ENCODE assay signal across 18 cellular contexts in the genomic region with DNA sequence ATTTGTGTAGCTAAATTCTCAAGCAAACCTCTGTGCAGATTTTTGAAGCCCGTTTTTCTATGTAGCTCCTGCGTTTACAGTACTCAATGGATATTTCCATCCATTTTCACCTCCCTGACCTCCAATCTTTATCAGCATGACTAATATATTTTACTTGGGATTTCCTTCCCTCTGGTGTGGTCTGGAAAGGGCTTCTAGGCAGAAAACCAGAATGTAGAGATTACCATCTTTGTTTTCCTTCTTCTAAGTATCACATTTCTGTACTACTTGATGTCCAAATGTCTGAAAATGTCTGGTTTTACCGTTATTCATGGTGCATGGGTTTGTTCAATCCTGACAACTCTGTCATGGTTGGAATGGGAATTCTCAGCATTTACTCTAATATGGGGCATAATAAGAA.
"Had no signal": no experiment of that assay in that cellular context is flagged by ENCODE, and none has a peak within 500 bp of the region (broad histone marks: within the 10 kb centered on the region; RNA-seq: fewer than 3 reads in every experiment).

No MANE protein-coding gene starts in this region.

- H2AFZ ChIP-seq: parathyroid adenoma had no signal

- H3K27me3 ChIP-seq: esophagus squamous epithelium had no signal

- DNase-seq: activated B cell treated with CpG ODN at 0.5 μM for 24 hours; activated CD4-positive, alpha-beta memory T cell treated with anti-CD3 and anti-CD28 coated beads, Interleukin-2, amount 10 ng/mL, durations not matched to agents 7 days and 5 days; activated CD4-positive, alpha-beta T cell treated with anti-CD3 and anti-CD28 coated beads for 4 hours; activated CD8-positive, alpha-beta memory T cell treated with anti-CD3 and anti-CD28 coated beads, Interleukin-2, amount 10 ng/mL, durations not matched to agents 7 days and 5 days; activated naive CD8-positive, alpha-beta T cell treated with anti-CD3 and anti-CD28 coated beads for 36 hours; effector CD4-positive, alpha-beta T cell; esophagus squamous epithelium; left cardiac atrium; natural killer cell; stimulated activated CD4-positive, alpha-beta T cell treated with anti-CD3 and anti-CD28 coated beads, Interleukin-12 subunit alpha, Interleukin-12 subunit beta, amount 100 ng/mL, for 4 hours; stimulated activated CD4-positive, alpha-beta T cell treated with anti-CD3 and anti-CD28 coated beads, Interleukin-1b, Interleukin-23, amount 100 ng/mL, for 48 hours; stimulated activated CD8-positive, alpha-beta memory T cell treated with anti-CD3 and anti-CD28 coated beads, Interleukin-4, amount 100 ng/mL, for 48 hours; stimulated activated naive CD4-positive, alpha-beta T cell; T-helper 1 cell; T-helper 9 cell had no signal

- H3K9ac ChIP-seq: parathyroid adenoma had no signal

- H3K4me3 Mint-ChIP-seq: activated B cell treated with CpG ODN at 0.5 μM for 24 hours; activated CD4-positive, alpha-beta memory T cell treated with anti-CD3 and anti-CD28 coated beads, Interleukin-2, amount 10 ng/mL, durations not matched to agents 7 days and 5 days; activated CD8-positive, alpha-beta memory T cell treated with anti-CD3 and anti-CD28 coated beads, Interleukin-2, amount 10 ng/mL, durations not matched to agents 7 days and 5 days; activated naive CD8-positive, alpha-beta T cell treated with anti-CD3 and anti-CD28 coated beads for 36 hours; central memory CD8-positive, alpha-beta T cell; natural killer cell had no signal

- H3K27ac ChIP-seq: coronary artery, esophagus squamous epithelium, parathyroid adenoma had no signal

- H3K4me1 ChIP-seq: esophagus squamous epithelium, parathyroid adenoma had no signal

- H3K36me3 Mint-ChIP-seq: activated CD8-positive, alpha-beta memory T cell treated with anti-CD3 and anti-CD28 coated beads, Interleukin-2, amount 10 ng/mL, durations not matched to agents 7 days and 5 days; activated naive CD8-positive, alpha-beta T cell treated with anti-CD3 and anti-CD28 coated beads for 36 hours; natural killer cell had no signal

- H3K27ac Mint-ChIP-seq: activated B cell treated with CpG ODN at 0.5 μM for 24 hours; activated CD4-positive, alpha-beta memory T cell treated with anti-CD3 and anti-CD28 coated beads, Interleukin-2, amount 10 ng/mL, durations not matched to agents 7 days and 5 days; activated CD8-positive, alpha-beta memory T cell treated with anti-CD3 and anti-CD28 coated beads, Interleukin-2, amount 10 ng/mL, durations not matched to agents 7 days and 5 days; activated naive CD8-positive, alpha-beta T cell treated with anti-CD3 and anti-CD28 coated beads for 36 hours; natural killer cell had no signal

- H3K9me3 Mint-ChIP-seq: activated CD4-positive, alpha-beta memory T cell treated with anti-CD3 and anti-CD28 coated beads, Interleukin-2, amount 10 ng/mL, durations not matched to agents 7 days and 5 days; activated naive CD8-positive, alpha-beta T cell treated with anti-CD3 and anti-CD28 coated beads for 36 hours; central memory CD8-positive, alpha-beta T cell had no signal

- H3K27me3 Mint-ChIP-seq: activated B cell treated with CpG ODN at 0.5 μM for 24 hours; activated CD4-positive, alpha-beta memory T cell treated with anti-CD3 and anti-CD28 coated beads, Interleukin-2, amount 10 ng/mL, durations not matched to agents 7 days and 5 days; activated CD8-positive, alpha-beta memory T cell treated with anti-CD3 and anti-CD28 coated beads, Interleukin-2, amount 10 ng/mL, durations not matched to agents 7 days and 5 days; activated naive CD8-positive, alpha-beta T cell treated with anti-CD3 and anti-CD28 coated beads for 36 hours; central memory CD8-positive, alpha-beta T cell had no signal

- H3K36me3 ChIP-seq: esophagus squamous epithelium had no signal

- H3K4me3 ChIP-seq: coronary artery, esophagus squamous epithelium had no signal

- H3K9me3 ChIP-seq: esophagus squamous epithelium had no signal

- H3K4me1 Mint-ChIP-seq: activated B cell treated with CpG ODN at 0.5 μM for 24 hours; activated CD4-positive, alpha-beta memory T cell treated with anti-CD3 and anti-CD28 coated beads, Interleukin-2, amount 10 ng/mL, durations not matched to agents 7 days and 5 days; activated CD8-positive, alpha-beta memory T cell treated with anti-CD3 and anti-CD28 coated beads, Interleukin-2, amount 10 ng/mL, durations not matched to agents 7 days and 5 days; activated naive CD8-positive, alpha-beta T cell treated with anti-CD3 and anti-CD28 coated beads for 36 hours; central memory CD8-positive, alpha-beta T cell; natural killer cell had no signal
